In the genomic region with DNA sequence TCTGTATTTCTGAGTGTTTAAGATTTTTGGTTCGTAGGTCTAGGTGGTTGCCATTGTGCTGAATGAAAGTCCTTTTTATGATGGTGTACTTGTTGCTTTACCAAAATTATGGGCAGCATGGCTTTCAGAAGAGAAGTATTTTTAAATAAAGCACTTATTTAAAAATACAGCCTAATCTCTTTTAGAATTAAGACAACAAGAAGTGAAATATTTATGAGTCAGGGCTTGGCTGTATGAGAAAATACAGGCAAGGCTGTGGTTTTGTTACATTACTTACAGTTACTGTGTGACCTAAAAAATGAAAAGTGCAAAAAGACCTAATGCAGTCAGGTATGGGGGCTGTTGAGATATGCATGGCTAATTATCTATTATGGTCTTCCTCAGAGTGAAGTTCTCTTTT, we compare ENCODE assay signal across 19 cellular contexts.
DNase-seq lines count a peak whose midpoint lies in the region; ATAC-seq, FAIRE-seq and TF ChIP-seq lines count a peak whose summit lies in the region.
"Had no signal": no experiment of that assay in that cellular context is flagged by ENCODE, and none has a peak within 500 bp of the region (broad histone marks: within the 10 kb centered on the region; RNA-seq: fewer than 3 reads in every experiment).

No MANE protein-coding gene starts in this region.

- peak; percentile 64 for DNase-seq in GM23248
- no peak for DNase-seq in RCC 7860 (ENCODE audit: low spot score)
- peak; percentile 42 for DNase-seq in choroid plexus epithelial cell (ENCODE audit: low read depth)
- DNase-seq in kidney tubule cell (ENCODE audit: low spot score): peak; percentile 19
- DNase-seq in HuH-7 (ENCODE audit: low spot score): no peak
- DNase-seq in cortex of kidney (lab: John Stamatoyannopoulos, UW): no peak
- no peak for DNase-seq in SKM-1 treated with dmso at 0.1 percent for 144 hours (lab: John Stamatoyannopoulos, UW; ENCODE audit: unreplicated experiment)
- DNase-seq: DND-41, GOT3, NCI-H1417, NCI-H187, NCI-H2227 treated with DMSO at 0.1 percent for 48 hours, NCI-H524, NCI-H82, PC-3 had no signal

- no peak overlapping the region for H3K27ac ChIP-seq in GM23248
- H3K27ac ChIP-seq: 22Rv1, KMS-11 had no signal

- peaks cover 13% of the 10 kb centered on the region; the same call in 1 of the 2 replicates for H3F3A ChIP-seq in GM23248 (ENCODE audit: insufficient read depth)

- no peaks in the 10 kb centered on the region for H3K79me2 ChIP-seq in GM23248 (ENCODE audit: insufficient read depth)

- H3K9ac ChIP-seq in GM23248: no peak overlapping the region
- H3K9ac ChIP-seq: KMS-11 had no signal

- H3K4me3 ChIP-seq in GM23248 (no peak overlapping the region), choroid plexus epithelial cell (ENCODE audit: low read depth, low read length) (no peak overlapping the region)

- H3K27me3 ChIP-seq in GM23248 (replicated peaks; ENCODE audit: insufficient read depth): no peaks in the 10 kb centered on the region

- in situ Hi-C loops in GM23248 (cut with MboI): no loop called here

- 91 to 94% methylated on average over 1 of the region's 1 CpG for WGBS in GM23248 (ENCODE audit: low coverage in 1 of 2, low lambda C conversion rate in 2 of 2, missing lambda C conversion rate in 2 of 2), 2 experiments

- H3K4me1 ChIP-seq in GM23248 (ENCODE audit: insufficient read depth): peaks cover 32% of the 10 kb centered on the region

- H3K36me3 ChIP-seq in GM23248 (ENCODE audit: low read depth): no peaks in the 10 kb centered on the region

- no peak for ATAC-seq in GM21526 (IDR thresholded peaks at IDR 0.05; ENCODE audit: low FRiP score, unreplicated experiment)
- ATAC-seq: HepG2, PC-3 had no signal

- H3K4me2 ChIP-seq in GM23248 (ENCODE audit: unreplicated experiment): no peak overlapping the region
- H3K4me2 ChIP-seq: KMS-11 had no signal

- H2AFZ ChIP-seq in GM23248: no peak overlapping the region

- H3K9me3 ChIP-seq in GM23248 (ENCODE audit: low read depth): no peaks in the 10 kb centered on the region

- no peaks in the 10 kb centered on the region for H4K20me1 ChIP-seq in GM23248 (ENCODE audit: insufficient read depth)

- no peak for TF ChIP-seq CTCF in choroid plexus epithelial cell (conservative IDR thresholded peaks at IDR 0.05; ENCODE audit: low read depth, low read length)

- peak; percentile 92 for FAIRE-seq in RCC 7860 (lab: Jason Lieb, UNC)
- FAIRE-seq: HepG2 had no signal

- H3K9me2 ChIP-seq in GM23248 (ENCODE audit: insufficient read depth): no peaks in the 10 kb centered on the region

Comparison
In these comparisons a context has a peak if more than half of its experiments do, and no peak if none do; other contexts are left out.
1. DNase-seq: peak in GM23248 (single experiment), choroid plexus epithelial cell (single experiment) and kidney tubule cell (single experiment); none in RCC 7860 (single experiment), HuH-7 (single experiment), cortex of kidney (single experiment) and SKM-1 treated with dmso at 0.1 percent for 144 hours (single experiment).